8 cellular contexts compared by ENCODE assay signal in genomic region chr2:191740016-191740419, GRCh38.
DNase-seq lines count a peak whose midpoint lies in the region; ATAC-seq and TF ChIP-seq lines count a peak whose summit lies in the region.

No MANE protein-coding gene starts in this region.

- H3K9me3 ChIP-seq in HCT116 (ENCODE audit: control insufficient read depth in 1 of 2, insufficient read depth in 1 of 2, low read depth in 1 of 2, low read length in 2 of 2) (no peaks in the 10 kb centered on the region), stomach (no peaks in the 10 kb centered on the region), PC-3 (ENCODE audit: low read length) (no peaks in the 10 kb centered on the region)

- CTCF ChIA-PET in HCT116 (lab: Charles Lee) (interaction anchor here (1.0 kb wide), 1 partner anchor 73 kb away, joined by 3 read pairs; no protein-coding TSS in a partner anchor), PC-3 (lab: Charles Lee) (no interaction called here)

- RAD21 ChIA-PET in HCT116 (lab: Charles Lee; ENCODE audit: low non-redundant PET in 1 of 2, low total read pairs in 2 of 2, uncharacterized antibody in 2 of 2, unreplicated experiment in 2 of 2): no interaction called here

- no peaks in the 10 kb centered on the region for H3K9me2 ChIP-seq in HCT116 (ENCODE audit: insufficient read depth)
- no peaks in the 10 kb centered on the region for H3K9me2 ChIP-seq in PC-3 (replicated peaks; ENCODE audit: low read length)

- no peaks in the 10 kb centered on the region for H3F3A ChIP-seq in PC-3 (ENCODE audit: low read length, unreplicated experiment)

- intact Hi-C loops in HCT116 (cut with micrococcal nuclease) (no loop called here), stomach (cut with DNase I; ENCODE audit: low total_unique reads) (no loop called here), PC-3 (cut with micrococcal nuclease) (no loop called here)

- H3K9ac ChIP-seq in HCT116 (ENCODE audit: low read length): no peak overlapping the region
- H3K9ac ChIP-seq in PC-3 (ENCODE audit: low read length): no peak overlapping the region

- H3K4me1 ChIP-seq in HCT116 (ENCODE audit: control insufficient read depth in 1 of 2, insufficient read depth in 2 of 2, low read length in 2 of 2) (no peaks in the 10 kb centered on the region), stomach (peaks cover 0 to 4% (median 0%) of the 10 kb centered on the region in 4 donors), PC-3 (ENCODE audit: insufficient read depth, low read length) (peaks cover 10% of the 10 kb centered on the region)

- no peaks in the 10 kb centered on the region for H3K36me3 Mint-ChIP-seq in effector memory CD8-positive, alpha-beta T cell (ENCODE audit: insufficient read depth)

- no peaks in the 10 kb centered on the region for H3K79me2 ChIP-seq in HCT116 (ENCODE audit: insufficient read depth, low read length)
- H3K79me2 ChIP-seq in PC-3 (ENCODE audit: low read length): no peaks in the 10 kb centered on the region

- no peak overlapping the region for H3K4me3 ChIP-seq in HCT116 (replicated peaks in 1 of 2; ENCODE audit: low read depth in 1 of 2, low read length in 2 of 2)
- no peak overlapping the region for H3K4me3 ChIP-seq in stomach
- no peak overlapping the region for H3K4me3 ChIP-seq in PC-3 (ENCODE audit: low read length)

- no peaks in the 10 kb centered on the region for H3K27me3 Mint-ChIP-seq in effector memory CD8-positive, alpha-beta T cell

- H3K4me2 ChIP-seq in HCT116 (ENCODE audit: low read length) (no peak overlapping the region), PC-3 (ENCODE audit: low read length) (no peak overlapping the region)

- no peaks in the 10 kb centered on the region for H3K9me3 Mint-ChIP-seq in effector memory CD8-positive, alpha-beta T cell

- POLR2A ChIA-PET in HCT116 (lab: Charles Lee) (no interaction called here), PC-3 (lab: Charles Lee; ENCODE audit: unreplicated experiment) (interaction anchor here (0.7 kb wide), 1 partner anchor 16 kb away, joined by 3 read pairs; no protein-coding TSS in a partner anchor)

- TF ChIP-seq EP300 in stomach (IDR thresholded peaks at IDR 0.05): no peak

- H3K36me3 ChIP-seq in HCT116 (ENCODE audit: control insufficient read depth in 1 of 2, insufficient read depth in 2 of 2, low read length in 2 of 2) (no peaks in the 10 kb centered on the region), stomach (no peaks in the 10 kb centered on the region), PC-3 (ENCODE audit: low read depth, low read length) (no peaks in the 10 kb centered on the region)

- H2AFZ ChIP-seq in HCT116 (ENCODE audit: low read depth, low read length, poor library complexity, severe bottlenecking) (no peak overlapping the region), PC-3 (ENCODE audit: low read length) (no peak overlapping the region; the same call in 1 of the 2 replicates)

- peak overlapping the region; percentile 26 to 41 for H3K27ac Mint-ChIP-seq in effector memory CD8-positive, alpha-beta T cell

- peaks cover 11 to 12% of the 10 kb centered on the region in 2 donors for H3K4me1 Mint-ChIP-seq in effector memory CD8-positive, alpha-beta T cell (ENCODE audit: low read depth in 2 of 2)

- DNase-seq in HCT116 (ENCODE audit: low read depth, low spot score): no peak
- DNase-seq in NOMO-1 treated with DMSO at 0.1 percent for 48 hours (lab: John Stamatoyannopoulos, UW; ENCODE audit: unreplicated experiment): peak; percentile 83
- peak; percentile 37 to 44 (median 39) for DNase-seq in effector memory CD8-positive, alpha-beta T cell
- no peak for DNase-seq in stomach
- no peak for DNase-seq in glomerular visceral epithelial cell (ENCODE audit: extremely low spot score)
- DNase-seq in HCEC 1CT: no peak
- no peak for DNase-seq in PC-3

- H3K4me3 Mint-ChIP-seq in effector memory CD8-positive, alpha-beta T cell: no peak overlapping the region

- H3K27ac ChIP-seq in HCT116 (ENCODE audit: low read depth, low read length): no peak overlapping the region
- no peak overlapping the region for H3K27ac ChIP-seq in stomach
- no peak overlapping the region for H3K27ac ChIP-seq in PC-3 (ENCODE audit: low read length)

- TF ChIP-seq CTCF in HCT116 (IDR thresholded peaks at IDR 0.05 in 2 of 3, conservative IDR thresholded peaks at IDR 0.05 in 1 of 3; ENCODE audit: borderline replicate concordance in 1 of 3, insufficient read depth in 1 of 3, low read depth in 2 of 3, low read length in 2 of 3): no peak
- TF ChIP-seq CTCF in stomach (IDR thresholded peaks at IDR 0.05): no peak
- no peak for TF ChIP-seq CTCF in PC-3 (conservative IDR thresholded peaks at IDR 0.05; ENCODE audit: low read depth, low read length)

- BruUV-seq in HCT116 (replicated peaks; lab: Mats Ljungman, UMichigan) (no TSS peak), PC-3 (replicated peaks; lab: Mats Ljungman, UMichigan) (no TSS peak)

- H4K20me1 ChIP-seq in HCT116 (ENCODE audit: insufficient read depth): no peaks in the 10 kb centered on the region
- H4K20me1 ChIP-seq in PC-3 (ENCODE audit: low read length): no peaks in the 10 kb centered on the region

- ATAC-seq in GM18511 (IDR thresholded peaks at IDR 0.05; ENCODE audit: unreplicated experiment) (peak; percentile 95), HCT116 (peak; percentile 67), PC-3 (no peak)
- peak; percentile 94 for ATAC-seq in effector memory CD8-positive, alpha-beta T cell (replicated peaks)

- no peaks in the 10 kb centered on the region for H3K27me3 ChIP-seq in HCT116 (ENCODE audit: insufficient read depth, low read length)
- no peaks in the 10 kb centered on the region for H3K27me3 ChIP-seq in stomach
- H3K27me3 ChIP-seq in PC-3 (ENCODE audit: low read length): no peaks in the 10 kb centered on the region

- TF ChIP-seq POLR2A in HCT116 (IDR thresholded peaks at IDR 0.05; ENCODE audit: borderline replicate concordance, extremely low read depth, insufficient read depth, insufficient read length) (no peak), stomach (IDR thresholded peaks at IDR 0.05) (no peak)

- TF ChIP-seq RAD21 in HCT116 (IDR thresholded peaks at IDR 0.05; ENCODE audit: low read depth): no peak

TF ChIP-seq in HCT116, 20 proteins besides CTCF, POLR2A, EP300 and RAD21:
- TF ChIP-seq TCF7L2 (IDR thresholded peaks at IDR 0.05; ENCODE audit: borderline replicate concordance, extremely low read depth, insufficient read depth, insufficient read length) (no peak), ZFX (IDR thresholded peaks at IDR 0.05) (no peak), SIN3A (IDR thresholded peaks at IDR 0.05; ENCODE audit: low read depth) (no peak), CBX3 (IDR thresholded peaks at IDR 0.05; ENCODE audit: low read depth) (no peak), SRF (IDR thresholded peaks at IDR 0.05; ENCODE audit: low read depth) (no peak), YY1 (IDR thresholded peaks at IDR 0.05; ENCODE audit: extremely low read depth, insufficient replicate concordance, low read depth, low read length) (no peak), SP1 (IDR thresholded peaks at IDR 0.05; ENCODE audit: low read depth) (no peak), REST (IDR thresholded peaks at IDR 0.05; ENCODE audit: low read depth) (no peak), POLR2AphosphoS5 (IDR thresholded peaks at IDR 0.05; ENCODE audit: low read depth, low read length) (no peak), JUND (IDR thresholded peaks at IDR 0.05) (no peak), EZH2phosphoT487 (IDR thresholded peaks at IDR 0.05; ENCODE audit: borderline replicate concordance) (no peak), FOSL1 (IDR thresholded peaks at IDR 0.05; ENCODE audit: low read depth) (no peak), EGR1 (IDR thresholded peaks at IDR 0.05; ENCODE audit: low read depth) (no peak), CEBPB (IDR thresholded peaks at IDR 0.05; ENCODE audit: low read depth) (no peak), ZNF274 (IDR thresholded peaks at IDR 0.05; ENCODE audit: low read depth, low read length) (no peak), EZH2 (IDR thresholded peaks at IDR 0.05) (no peak), ELF1 (IDR thresholded peaks at IDR 0.05; ENCODE audit: borderline replicate concordance, low read depth) (no peak)
TF ChIP-seq in HCT116: peak in this region for 0.

Comparison
In these comparisons a context has a peak if more than half of its experiments do, and no peak if none do; other contexts are left out.
1. DNase-seq: peak in NOMO-1 treated with DMSO at 0.1 percent for 48 hours (single experiment) and effector memory CD8-positive, alpha-beta T cell (3 of 3); none in HCT116 (single experiment), stomach (single experiment), glomerular visceral epithelial cell (single experiment), HCEC 1CT (single experiment) and PC-3 (single experiment).